35 cellular contexts compared by ENCODE assay signal in the genomic region with DNA sequence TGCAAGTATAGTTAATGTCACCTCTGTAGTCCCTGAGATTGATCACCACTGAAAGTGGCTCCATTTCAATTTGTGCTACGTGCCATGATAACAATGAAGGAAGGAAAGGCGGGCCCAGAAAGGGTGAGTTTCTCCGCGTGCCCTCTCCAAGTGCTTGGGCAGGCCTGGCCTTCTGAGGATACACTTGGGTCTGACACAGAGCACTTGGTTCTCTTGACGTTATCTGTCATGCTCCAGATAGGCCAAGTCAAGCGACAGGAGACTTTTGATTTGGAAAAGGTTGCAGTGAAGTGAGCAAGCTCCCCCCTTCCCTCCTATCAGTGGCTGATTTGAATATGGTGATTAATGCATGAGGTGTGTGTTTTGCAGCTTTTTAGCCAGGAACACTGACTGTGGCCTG.
"Had no signal": no experiment of that assay in that cellular context is flagged by ENCODE, and none has a peak within 500 bp of the region (broad histone marks: within the 10 kb centered on the region; RNA-seq: fewer than 3 reads in every experiment).

No MANE protein-coding gene starts in this region.

- ATAC-seq: activated CD8-positive, alpha-beta memory T cell treated with anti-CD3 and anti-CD28 coated beads, Interleukin-2, amount 10 ng/mL, durations not matched to agents 7 days and 5 days; activated CD8-positive, alpha-beta T cell treated with anti-CD3 and anti-CD28 coated beads, Interleukin-2, amount 10 ng/mL, durations not matched to agents 7 days and 5 days; activated naive CD4-positive, alpha-beta T cell treated with anti-CD3 and anti-CD28 coated beads, Interleukin-2, amount 50 U/mL, for 72 hours; body of pancreas had no signal

- H3K27ac Mint-ChIP-seq: activated B cell treated with CpG ODN at 0.5 μM for 24 hours; activated CD4-positive, alpha-beta memory T cell treated with anti-CD3 and anti-CD28 coated beads for 36 hours; activated CD4-positive, alpha-beta T cell treated with anti-CD3 and anti-CD28 coated beads, Interleukin-2, amount 10 ng/mL, durations not matched to agents 24 days and 14 days; activated CD8-positive, alpha-beta memory T cell treated with anti-CD3 and anti-CD28 coated beads, Interleukin-2, amount 10 ng/mL, durations not matched to agents 7 days and 5 days; activated CD8-positive, alpha-beta T cell treated with anti-CD3 and anti-CD28 coated beads, Interleukin-2, amount 10 ng/mL, durations not matched to agents 7 days and 5 days; activated naive CD4-positive, alpha-beta T cell treated with anti-CD3 and anti-CD28 coated beads for 36 hours; activated naive CD4-positive, alpha-beta T cell treated with anti-CD3 and anti-CD28 coated beads, Interleukin-2, amount 50 U/mL, for 72 hours; activated naive CD8-positive, alpha-beta T cell treated with anti-CD3 and anti-CD28 coated beads for 36 hours; activated T-cell treated with anti-CD3 and anti-CD28 coated beads, Interleukin-2, amount 50 U/mL, for 24 hours; T-helper 1 cell treated with Interleukin-12 subunit alpha and Interleukin-12 subunit beta and Interleukin-4 antibody, amounts not matched to agents 30 μg/mL and 1 μg/mL, for 36 hours; T-helper 2 cell treated with Interferon-gamma antibody and Interleukin-4, amounts not matched to agents 5 μg/mL and 100 μg/mL, for 36 hours had no signal

- H3K36me3 Mint-ChIP-seq: activated CD4-positive, alpha-beta memory T cell treated with anti-CD3 and anti-CD28 coated beads for 36 hours; activated CD8-positive, alpha-beta memory T cell treated with anti-CD3 and anti-CD28 coated beads, Interleukin-2, amount 10 ng/mL, durations not matched to agents 7 days and 5 days; activated naive CD4-positive, alpha-beta T cell treated with anti-CD3 and anti-CD28 coated beads, Interleukin-2, amount 50 U/mL, for 72 hours; activated naive CD8-positive, alpha-beta T cell treated with anti-CD3 and anti-CD28 coated beads for 36 hours had no signal

- DNase-seq: activated B cell treated with CpG ODN at 0.5 μM for 24 hours; activated CD4-positive, alpha-beta memory T cell treated with anti-CD3 and anti-CD28 coated beads for 36 hours; activated CD4-positive, alpha-beta T cell treated with anti-CD3 and anti-CD28 coated beads for 4 hours; activated CD4-positive, alpha-beta T cell treated with anti-CD3 and anti-CD28 coated beads, Interleukin-2, amount 10 ng/mL, durations not matched to agents 24 days and 14 days; activated CD4-positive, alpha-beta T cell treated with anti-CD3 and anti-CD28 coated beads, Interleukin-2, amount 50 U/mL, for 1 hour; activated CD4-positive, alpha-beta T cell treated with anti-CD3 and anti-CD28 coated beads, Interleukin-2, amount 50 U/mL, for 4 hours; activated CD4-positive, CD25-positive, alpha-beta regulatory T cell treated with anti-CD3 and anti-CD28 coated beads, Interleukin-2, amount 50 U/mL, for 72 hours; activated CD8-positive, alpha-beta memory T cell treated with anti-CD3 and anti-CD28 coated beads for 24 hours; activated CD8-positive, alpha-beta memory T cell treated with anti-CD3 and anti-CD28 coated beads, Interleukin-2, amount 10 ng/mL, durations not matched to agents 7 days and 5 days; activated CD8-positive, alpha-beta memory T cell treated with anti-CD3 and anti-CD28 coated beads, Interleukin-2, amount 50 U/mL, for 48 hours; activated CD8-positive, alpha-beta T cell treated with anti-CD3 and anti-CD28 coated beads, Interleukin-2, amount 10 ng/mL, durations not matched to agents 7 days and 5 days; activated effector memory CD4-positive, alpha-beta T cell treated with anti-CD3 and anti-CD28 coated beads, Interleukin-2, amount 50 U/mL, for 16 hours; activated gamma-delta T cell treated with Interleukin-2 at 50 U/mL for 16 hours; activated naive CD4-positive, alpha-beta T cell; activated naive CD4-positive, alpha-beta T cell treated with anti-CD3 and anti-CD28 coated beads for 36 hours; activated naive CD4-positive, alpha-beta T cell treated with anti-CD3 and anti-CD28 coated beads, Interleukin-2, amount 50 U/mL, for 16 hours; activated naive CD8-positive, alpha-beta T cell treated with anti-CD3 and anti-CD28 coated beads for 36 hours; activated T-cell treated with anti-CD3 and anti-CD28 coated beads, Interleukin-2, amount 50 U/mL, for 24 hours; activated T-cell treated with anti-CD3 and anti-CD28 coated beads, Interleukin-2, amount 50 U/mL, for 48 hours; adrenal gland; amniotic stem cell; aorta; body of pancreas; brain microvascular endothelial cell; caudate nucleus; SW 1271; T-helper 1 cell; T-helper 2 cell; T-helper 9 cell had no signal

- H3K9me3 ChIP-seq: adrenal gland, body of pancreas, breast epithelium had no signal

- H3K4me1 Mint-ChIP-seq: activated B cell treated with CpG ODN at 0.5 μM for 24 hours; activated CD4-positive, alpha-beta T cell treated with anti-CD3 and anti-CD28 coated beads, Interleukin-2, amount 10 ng/mL, durations not matched to agents 24 days and 14 days; activated CD8-positive, alpha-beta memory T cell treated with anti-CD3 and anti-CD28 coated beads, Interleukin-2, amount 10 ng/mL, durations not matched to agents 7 days and 5 days; activated naive CD8-positive, alpha-beta T cell treated with anti-CD3 and anti-CD28 coated beads for 36 hours; central memory CD8-positive, alpha-beta T cell had no signal

- H3K27ac ChIP-seq: adrenal gland, body of pancreas, brain microvascular endothelial cell, breast epithelium, VCaP had no signal

- H3K27me3 ChIP-seq: adrenal gland, body of pancreas, brain microvascular endothelial cell, breast epithelium had no signal

- H3K4me3 Mint-ChIP-seq: activated B cell treated with CpG ODN at 0.5 μM for 24 hours; activated CD4-positive, alpha-beta memory T cell treated with anti-CD3 and anti-CD28 coated beads for 36 hours; activated CD4-positive, alpha-beta T cell treated with anti-CD3 and anti-CD28 coated beads, Interleukin-2, amount 10 ng/mL, durations not matched to agents 24 days and 14 days; activated CD8-positive, alpha-beta memory T cell treated with anti-CD3 and anti-CD28 coated beads, Interleukin-2, amount 10 ng/mL, durations not matched to agents 7 days and 5 days; activated CD8-positive, alpha-beta T cell treated with anti-CD3 and anti-CD28 coated beads, Interleukin-2, amount 10 ng/mL, durations not matched to agents 7 days and 5 days; activated naive CD4-positive, alpha-beta T cell treated with anti-CD3 and anti-CD28 coated beads for 36 hours; activated naive CD8-positive, alpha-beta T cell treated with anti-CD3 and anti-CD28 coated beads for 36 hours; activated T-cell treated with anti-CD3 and anti-CD28 coated beads, Interleukin-2, amount 50 U/mL, for 24 hours; central memory CD8-positive, alpha-beta T cell; T-helper 1 cell treated with Interleukin-12 subunit alpha and Interleukin-12 subunit beta and Interleukin-4 antibody, amounts not matched to agents 30 μg/mL and 1 μg/mL, for 36 hours; T-helper 2 cell treated with Interferon-gamma antibody and Interleukin-4, amounts not matched to agents 5 μg/mL and 100 μg/mL, for 36 hours had no signal

- H3K36me3 ChIP-seq: adrenal gland, brain microvascular endothelial cell, breast epithelium had no signal

- H3K9me3 Mint-ChIP-seq: activated B cell treated with CpG ODN at 0.5 μM for 24 hours; activated CD4-positive, alpha-beta memory T cell treated with anti-CD3 and anti-CD28 coated beads for 36 hours; activated CD4-positive, alpha-beta T cell treated with anti-CD3 and anti-CD28 coated beads, Interleukin-2, amount 10 ng/mL, durations not matched to agents 24 days and 14 days; activated naive CD4-positive, alpha-beta T cell treated with anti-CD3 and anti-CD28 coated beads for 36 hours; activated naive CD4-positive, alpha-beta T cell treated with anti-CD3 and anti-CD28 coated beads, Interleukin-2, amount 50 U/mL, for 72 hours; activated naive CD8-positive, alpha-beta T cell treated with anti-CD3 and anti-CD28 coated beads for 36 hours; activated T-cell treated with anti-CD3 and anti-CD28 coated beads, Interleukin-2, amount 50 U/mL, for 24 hours; central memory CD8-positive, alpha-beta T cell; T-helper 1 cell treated with Interleukin-12 subunit alpha and Interleukin-12 subunit beta and Interleukin-4 antibody, amounts not matched to agents 30 μg/mL and 1 μg/mL, for 36 hours; T-helper 2 cell treated with Interferon-gamma antibody and Interleukin-4, amounts not matched to agents 5 μg/mL and 100 μg/mL, for 36 hours had no signal

- H3K4me3 ChIP-seq: adrenal gland, body of pancreas, breast epithelium had no signal

- H3K27me3 Mint-ChIP-seq: activated B cell treated with CpG ODN at 0.5 μM for 24 hours; activated CD4-positive, alpha-beta T cell treated with anti-CD3 and anti-CD28 coated beads, Interleukin-2, amount 10 ng/mL, durations not matched to agents 24 days and 14 days; activated CD8-positive, alpha-beta memory T cell treated with anti-CD3 and anti-CD28 coated beads, Interleukin-2, amount 10 ng/mL, durations not matched to agents 7 days and 5 days; central memory CD8-positive, alpha-beta T cell had no signal

- H3K4me1 ChIP-seq: adrenal gland, body of pancreas, breast epithelium had no signal
